ENCODE assay signal across 8 cellular contexts in the genomic region with DNA sequence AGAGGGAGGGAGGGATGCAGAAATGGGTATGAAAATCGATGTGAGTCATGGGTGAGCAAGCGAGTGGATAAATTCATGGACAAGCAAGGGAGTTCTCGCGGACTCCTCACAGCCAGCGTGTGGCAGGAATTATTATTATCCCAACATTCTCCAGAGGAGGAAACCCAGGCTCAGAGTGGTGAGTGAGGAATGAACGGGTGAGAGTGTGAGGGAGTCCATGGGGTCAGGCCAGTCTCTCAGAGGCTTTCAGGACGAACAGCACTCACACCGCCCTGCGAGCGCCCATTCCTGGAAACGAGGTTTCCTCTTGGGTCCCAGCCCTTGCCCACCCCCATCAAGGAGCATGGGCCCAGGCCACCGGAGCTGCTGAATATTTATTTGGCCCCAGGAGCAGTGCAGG. TPM values are rescaled to one million over a fixed set of nuclear protein-coding genes. Genes with fewer than 3 reads are reported as not detected.
A peak's percentile ranks its signal among the peaks of the same experiment; 100 is the strongest.
DNase-seq lines count a peak whose midpoint lies in the region; ATAC-seq and TF ChIP-seq lines count a peak whose summit lies in the region.

No MANE protein-coding gene starts in this region.

- no peak for TF ChIP-seq CTCF in RWPE1 (conservative IDR thresholded peaks at IDR 0.05; ENCODE audit: low read depth)

- DNase-seq in T-helper 2 cell treated with Interferon-gamma antibody and Interleukin-4, amounts not matched to agents 5 μg/mL and 100 μg/mL, for 36 hours (ENCODE audit: low spot score), result no peak
- DNase-seq in T-helper 2 cell (no peak), RWPE1 (ENCODE audit: low spot score) (peak; percentile 44), fibroblast of gingiva (ENCODE audit: low read depth) (peak; percentile 10), sciatic nerve (ENCODE audit: low spot score) (no peak), cerebellar cortex (ENCODE audit: low spot score) (no peak), RPMI8226 (no peak), GDM1 (lab: John Stamatoyannopoulos, UW) (no peak)

- POLR2A ChIA-PET in RWPE1 (lab: Yijun Ruan, JAX; ENCODE audit: low non-redundant PET), result no interaction called here

- H3K4me1 Mint-ChIP-seq in T-helper 2 cell treated with Interferon-gamma antibody and Interleukin-4, amounts not matched to agents 5 μg/mL and 100 μg/mL, for 36 hours (ENCODE audit: low read depth), result peaks cover 14% of the 10 kb centered on the region

- no peak overlapping the region for H3K27ac Mint-ChIP-seq in T-helper 2 cell treated with Interferon-gamma antibody and Interleukin-4, amounts not matched to agents 5 μg/mL and 100 μg/mL, for 36 hours

- peaks cover 70% of the 10 kb centered on the region for H3K27me3 Mint-ChIP-seq in T-helper 2 cell treated with Interferon-gamma antibody and Interleukin-4, amounts not matched to agents 5 μg/mL and 100 μg/mL, for 36 hours (ENCODE audit: low read depth)

- intact Hi-C loops in sciatic nerve (cut with DNase I), result no loop called here

- H3K9me3 Mint-ChIP-seq in T-helper 2 cell treated with Interferon-gamma antibody and Interleukin-4, amounts not matched to agents 5 μg/mL and 100 μg/mL, for 36 hours, result no peaks in the 10 kb centered on the region

- ATAC-seq in sciatic nerve, result peak; percentile 10

- CTCF ChIA-PET in RWPE1 (lab: Yijun Ruan, JAX), result no interaction called here

- H3K36me3 Mint-ChIP-seq in T-helper 2 cell treated with Interferon-gamma antibody and Interleukin-4, amounts not matched to agents 5 μg/mL and 100 μg/mL, for 36 hours (ENCODE audit: low read depth), result no peaks in the 10 kb centered on the region

- H3K4me3 Mint-ChIP-seq in T-helper 2 cell treated with Interferon-gamma antibody and Interleukin-4, amounts not matched to agents 5 μg/mL and 100 μg/mL, for 36 hours, result peak overlapping the region; percentile 67

- H3K27ac ChIP-seq in RWPE1, result peak overlapping the region; percentile 98

RNA-seq across cellular contexts. Expression of a gene that starts 6.3 kb away (rescaled TPM):
- 0.62 TPM for total RNA-seq in sciatic nerve

RNA-seq across cellular contexts. Expression of a gene that starts 7.3 kb away (rescaled TPM):
- total RNA-seq in sciatic nerve, result not detected

RNA-seq across cellular contexts. Expression of a gene that starts 15.2 kb away (rescaled TPM):
- not detected for total RNA-seq in sciatic nerve

RNA-seq across cellular contexts. Expression of a gene that starts 23.7 kb away (rescaled TPM):
- 1.4 TPM for total RNA-seq in sciatic nerve

RNA-seq across cellular contexts. Expression of a gene that starts 36.6 kb away (rescaled TPM):
- total RNA-seq in sciatic nerve, result 1.5 TPM

Comparison
In these comparisons a context has a peak if more than half of its experiments do, and no peak if none do; other contexts are left out.
1. DNase-seq: peak in RWPE1 (single experiment) and fibroblast of gingiva (single experiment); none in T-helper 2 cell treated with Interferon-gamma antibody and Interleukin-4, amounts not matched to agents 5 μg/mL and 100 μg/mL, for 36 hours (single experiment), T-helper 2 cell (0 of 5), sciatic nerve (single experiment), cerebellar cortex (single experiment), RPMI8226 (single experiment) and GDM1 (single experiment).